ENCODE assay signal across 1 cellular context in genomic region chr3:40780801-40781406, GRCh38.
TF ChIP-seq lines count a peak whose summit lies in the region.

No MANE protein-coding gene starts in this region.

TF ChIP-seq in WTC11, 78 proteins besides CTCF, POLR2A, EP300 and RAD21 (continued from another document):
- TF ChIP-seq ZSCAN18 (CRISPR knock-in tag; IDR thresholded peaks at IDR 0.05), result no peak
